Comparison of ENCODE assay signal across 25 cellular contexts in the genomic region with DNA sequence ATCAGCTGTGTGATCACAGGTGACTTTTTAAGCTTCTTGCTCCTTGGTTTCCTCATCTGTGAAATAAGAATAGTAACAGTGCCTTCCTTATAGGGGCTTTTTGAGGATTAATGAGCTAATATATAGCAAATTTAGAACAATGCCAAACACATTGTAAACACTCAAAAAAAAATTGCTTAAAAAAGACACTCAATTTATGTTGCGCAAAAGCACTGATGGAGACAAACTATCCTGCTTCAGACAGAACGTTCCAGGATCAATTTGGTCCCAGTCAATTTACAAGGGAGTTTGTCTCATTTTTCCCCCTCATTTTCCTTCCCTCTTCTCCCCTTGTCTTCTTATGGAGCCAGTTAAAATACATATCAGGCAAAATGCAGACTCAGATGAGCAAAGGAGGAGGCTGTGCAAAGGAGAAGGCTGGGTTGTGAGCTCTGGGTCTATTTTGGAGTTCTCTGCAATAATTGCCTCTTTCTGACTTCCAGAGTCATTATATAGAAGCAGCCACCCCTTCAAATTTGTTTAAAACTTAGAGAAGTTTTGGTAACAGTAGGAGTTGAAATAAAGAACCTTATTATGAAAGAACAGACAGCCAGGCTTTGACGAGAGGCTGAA.
DNase-seq lines count a peak whose midpoint lies in the region; ATAC-seq and TF ChIP-seq lines count a peak whose summit lies in the region.
"Had no signal": no experiment of that assay in that cellular context is flagged by ENCODE, and none has a peak within 500 bp of the region (broad histone marks: within the 10 kb centered on the region; RNA-seq: fewer than 3 reads in every experiment).

No MANE protein-coding gene starts in this region.

- no peaks in the 10 kb centered on the region for H3K79me2 ChIP-seq in neural progenitor cell (ENCODE audit: low read depth)

- H3F3A ChIP-seq in neural progenitor cell (ENCODE audit: low read depth): no peaks in the 10 kb centered on the region

- H3K9ac ChIP-seq in neural progenitor cell: no peak overlapping the region

- H3K27me3 Mint-ChIP-seq in Caco-2 (ENCODE audit: insufficient read depth, unreplicated experiment) (no peaks in the 10 kb centered on the region), neural progenitor cell (ENCODE audit: insufficient read depth, low read depth) (no peaks in the 10 kb centered on the region)
- peaks cover 12% of the 10 kb centered on the region for H3K27me3 Mint-ChIP-seq in dendritic cell treated with granulocyte-macrophage colony-stimulating factor and Interleukin-4, amounts not matched to agents 40 ng/mL and 50 ng/mL, for 4 days
- H3K27me3 Mint-ChIP-seq: activated naive CD4-positive, alpha-beta T cell treated with anti-CD3 and anti-CD28 coated beads, Interleukin-2, amount 10 ng/mL, durations not matched to agents 7 days and 5 days had no signal

- WGBS in sigmoid colon, 2 donors: 85 to 86% methylated on average over 3 of the region's 3 CpGs

- H3K4me1 Mint-ChIP-seq in Caco-2 (ENCODE audit: low read depth, unreplicated experiment) (peaks cover 31% of the 10 kb centered on the region), neural progenitor cell (peaks cover 3% of the 10 kb centered on the region)
- peaks cover 18% of the 10 kb centered on the region for H3K4me1 Mint-ChIP-seq in dendritic cell treated with granulocyte-macrophage colony-stimulating factor and Interleukin-4, amounts not matched to agents 40 ng/mL and 50 ng/mL, for 4 days (ENCODE audit: low read depth)
- H3K4me1 Mint-ChIP-seq: activated naive CD4-positive, alpha-beta T cell treated with anti-CD3 and anti-CD28 coated beads, Interleukin-2, amount 10 ng/mL, durations not matched to agents 7 days and 5 days; CD14-positive monocyte; naive B cell had no signal

- no peak for TF ChIP-seq EP300 in sigmoid colon (IDR thresholded peaks at IDR 0.05)

- TF ChIP-seq POLR2A in sigmoid colon (IDR thresholded peaks at IDR 0.05): no peak

- BruUV-seq in Caco-2 (replicated peaks; lab: Mats Ljungman, UMichigan): no TSS peak

- no peaks in the 10 kb centered on the region for H4K20me1 ChIP-seq in neural progenitor cell (ENCODE audit: low read depth)

- H3K36me3 ChIP-seq in Caco-2 (ENCODE audit: control insufficient read depth, insufficient read depth, low read length) (no peaks in the 10 kb centered on the region), RWPE2 (ENCODE audit: low read depth) (no peaks in the 10 kb centered on the region), neural progenitor cell (no peaks in the 10 kb centered on the region), sigmoid colon (no peaks in the 10 kb centered on the region)
- H3K36me3 ChIP-seq: esophagus squamous epithelium, pancreas, upper lobe of right lung had no signal

- no peak for DNase-seq in Caco-2
- DNase-seq in RWPE2 (ENCODE audit: low spot score): no peak
- no peak for DNase-seq in neural progenitor cell (ENCODE audit: low spot score)
- no peak for DNase-seq in sigmoid colon
- DNase-seq in NCI-H524 (lab: John Stamatoyannopoulos, UW): no peak
- no peak for DNase-seq in AG08396 (ENCODE audit: low spot score)
- DNase-seq in activated naive CD4-positive, alpha-beta T cell (lab: John Stamatoyannopoulos, UW): no peak
- DNase-seq: activated CD4-positive, alpha-beta T cell treated with anti-CD3 and anti-CD28 coated beads for 48 hours; activated naive CD4-positive, alpha-beta T cell treated with anti-CD3 and anti-CD28 coated beads, Interleukin-2, amount 10 ng/mL, durations not matched to agents 7 days and 5 days; activated T-cell treated with anti-CD3 and anti-CD28 coated beads, Interleukin-2, amount 50 U/mL, for 72 hours; aorta; DMS 273 treated with DMSO at 0.1 percent for 48 hours; effector CD8-positive, alpha-beta T cell; esophagus squamous epithelium; H9; naive B cell; NCI-H1048; NCI-H1930; NCI-H345; pancreas; right cardiac atrium; SHP77; upper lobe of right lung had no signal

- H3K4me3 ChIP-seq in Caco-2 (ENCODE audit: low read depth, low read length) (no peak overlapping the region), RWPE2 (ENCODE audit: severe bottlenecking) (no peak overlapping the region), neural progenitor cell (no peak overlapping the region), sigmoid colon (no peak overlapping the region)
- H3K4me3 ChIP-seq: esophagus squamous epithelium, pancreas, upper lobe of right lung had no signal

- peak overlapping the region; percentile 15 for H2AFZ ChIP-seq in neural progenitor cell (replicated peaks)

- TF ChIP-seq CTCF in Caco-2 (IDR thresholded peaks at IDR 0.05; ENCODE audit: insufficient read depth in 1 of 2, low read depth in 1 of 2, low read length in 1 of 2, severe bottlenecking in 1 of 2, unreplicated experiment in 1 of 2): no peak
- TF ChIP-seq CTCF in RWPE2 (IDR thresholded peaks at IDR 0.05; ENCODE audit: poor library complexity, severe bottlenecking): no peak
- no peak for TF ChIP-seq CTCF in neural progenitor cell (IDR thresholded peaks at IDR 0.05)
- TF ChIP-seq CTCF in sigmoid colon (IDR thresholded peaks at IDR 0.05): no peak

- intact Hi-C loops in Caco-2 (cut with micrococcal nuclease; ENCODE audit: unreplicated experiment): no loop called here
- intact Hi-C loops in dendritic cell treated with granulocyte-macrophage colony-stimulating factor and Interleukin-4, amounts not matched to agents 40 ng/mL and 50 ng/mL, for 4 days (cut with micrococcal nuclease): no loop called here
- intact Hi-C loops in sigmoid colon (cut with DNase I): no loop called here

- H3K9me3 Mint-ChIP-seq in Caco-2 (ENCODE audit: unreplicated experiment) (peaks cover 10% of the 10 kb centered on the region), neural progenitor cell (peaks cover 4% of the 10 kb centered on the region)
- no peaks in the 10 kb centered on the region for H3K9me3 Mint-ChIP-seq in dendritic cell treated with granulocyte-macrophage colony-stimulating factor and Interleukin-4, amounts not matched to agents 40 ng/mL and 50 ng/mL, for 4 days
- H3K9me3 Mint-ChIP-seq: activated naive CD4-positive, alpha-beta T cell treated with anti-CD3 and anti-CD28 coated beads, Interleukin-2, amount 10 ng/mL, durations not matched to agents 7 days and 5 days; activated T-cell treated with anti-CD3 and anti-CD28 coated beads, Interleukin-2, amount 50 U/mL, for 72 hours; H9 had no signal

- POLR2A ChIA-PET in Caco-2 (lab: Charles Lee): no interaction called here

- CTCF ChIA-PET in Caco-2 (lab: Charles Lee): no interaction called here

- peaks cover 59% of the 10 kb centered on the region for H3K4me1 ChIP-seq in Caco-2
- H3K4me1 ChIP-seq in RWPE2 (ENCODE audit: insufficient read depth, poor library complexity, severe bottlenecking): peaks cover 33% of the 10 kb centered on the region
- H3K4me1 ChIP-seq in neural progenitor cell: peaks cover 3% of the 10 kb centered on the region
- no peaks in the 10 kb centered on the region for H3K4me1 ChIP-seq in sigmoid colon
- H3K4me1 ChIP-seq: upper lobe of right lung had no signal

- no peaks in the 10 kb centered on the region for H3K36me3 Mint-ChIP-seq in Caco-2 (ENCODE audit: insufficient read depth, unreplicated experiment)
- no peaks in the 10 kb centered on the region for H3K36me3 Mint-ChIP-seq in dendritic cell treated with granulocyte-macrophage colony-stimulating factor and Interleukin-4, amounts not matched to agents 40 ng/mL and 50 ng/mL, for 4 days (ENCODE audit: low read depth)
- H3K36me3 Mint-ChIP-seq in neural progenitor cell: no peaks in the 10 kb centered on the region
- H3K36me3 Mint-ChIP-seq: activated naive CD4-positive, alpha-beta T cell treated with anti-CD3 and anti-CD28 coated beads, Interleukin-2, amount 10 ng/mL, durations not matched to agents 7 days and 5 days; CD14-positive monocyte; naive B cell had no signal

- H3K27ac Mint-ChIP-seq in Caco-2 (ENCODE audit: unreplicated experiment) (peak overlapping the region; percentile 56), neural progenitor cell (no peak overlapping the region)
- H3K27ac Mint-ChIP-seq in dendritic cell treated with granulocyte-macrophage colony-stimulating factor and Interleukin-4, amounts not matched to agents 40 ng/mL and 50 ng/mL, for 4 days: peak overlapping the region; percentile 12
- H3K27ac Mint-ChIP-seq: activated naive CD4-positive, alpha-beta T cell treated with anti-CD3 and anti-CD28 coated beads, Interleukin-2, amount 10 ng/mL, durations not matched to agents 7 days and 5 days; activated T-cell treated with anti-CD3 and anti-CD28 coated beads, Interleukin-2, amount 50 U/mL, for 72 hours; H9 had no signal

- H3K9me3 ChIP-seq in Caco-2 (no peaks in the 10 kb centered on the region), RWPE2 (ENCODE audit: severe bottlenecking) (no peaks in the 10 kb centered on the region), neural progenitor cell (ENCODE audit: low read depth) (no peaks in the 10 kb centered on the region), sigmoid colon (no peaks in the 10 kb centered on the region)
- H3K9me3 ChIP-seq: esophagus squamous epithelium, pancreas, upper lobe of right lung had no signal

- H3K27ac ChIP-seq in RWPE2 (ENCODE audit: poor library complexity, severe bottlenecking): peak overlapping the region; percentile 88
- no peak overlapping the region for H3K27ac ChIP-seq in neural progenitor cell
- H3K27ac ChIP-seq in sigmoid colon: no peak overlapping the region
- H3K27ac ChIP-seq: esophagus squamous epithelium, pancreas, upper lobe of right lung had no signal

- H3K4me3 Mint-ChIP-seq in Caco-2 (ENCODE audit: unreplicated experiment): peak overlapping the region; percentile 37
- H3K4me3 Mint-ChIP-seq in dendritic cell treated with granulocyte-macrophage colony-stimulating factor and Interleukin-4, amounts not matched to agents 40 ng/mL and 50 ng/mL, for 4 days: no peak overlapping the region
- no peak overlapping the region for H3K4me3 Mint-ChIP-seq in neural progenitor cell
- H3K4me3 Mint-ChIP-seq: activated naive CD4-positive, alpha-beta T cell treated with anti-CD3 and anti-CD28 coated beads, Interleukin-2, amount 10 ng/mL, durations not matched to agents 7 days and 5 days; activated T-cell treated with anti-CD3 and anti-CD28 coated beads, Interleukin-2, amount 50 U/mL, for 72 hours; CD14-positive monocyte; H9; naive B cell had no signal

- ATAC-seq in RWPE2 (ENCODE audit: low read depth): no peak
- ATAC-seq: activated T-cell treated with anti-CD3 and anti-CD28 coated beads, Interleukin-2, amount 50 U/mL, for 72 hours; pancreas; right cardiac atrium had no signal

- H3K27me3 ChIP-seq in Caco-2 (replicated peaks; ENCODE audit: control insufficient read depth, insufficient read depth, low read length) (no peaks in the 10 kb centered on the region), RWPE2 (ENCODE audit: insufficient read depth, poor library complexity, severe bottlenecking) (no peaks in the 10 kb centered on the region), neural progenitor cell (no peaks in the 10 kb centered on the region), sigmoid colon (no peaks in the 10 kb centered on the region)
- H3K27me3 ChIP-seq: esophagus squamous epithelium, pancreas, upper lobe of right lung had no signal

- no peak overlapping the region for H3K4me2 ChIP-seq in neural progenitor cell
